Comparison of ENCODE assay signal across 9 cellular contexts in genomic region chr4:145829629-145830395, GRCh38.
DNase-seq lines count a peak whose midpoint lies in the region; ATAC-seq and TF ChIP-seq lines count a peak whose summit lies in the region.
"Had no signal": no experiment of that assay in that cellular context is flagged by ENCODE, and none has a peak within 500 bp of the region (broad histone marks: within the 10 kb centered on the region; RNA-seq: fewer than 3 reads in every experiment).

No MANE protein-coding gene starts in this region.

- TF ChIP-seq CTCF in BE2C (IDR thresholded peaks at IDR 0.05; ENCODE audit: low read depth, low read length) (no peak), SK-N-SH (IDR thresholded peaks at IDR 0.05) (no peak)

- no peak overlapping the region for H2AFZ ChIP-seq in SK-N-SH (ENCODE audit: low read depth)

- H3K9me3 ChIP-seq in BE2C (no peaks in the 10 kb centered on the region), SK-N-SH (no peaks in the 10 kb centered on the region)

- TF ChIP-seq EP300 in SK-N-SH (IDR thresholded peaks at IDR 0.05; ENCODE audit: borderline replicate concordance in 1 of 2, low read depth in 1 of 2, low read length in 1 of 2) = no peak

- POLR2A ChIA-PET in SK-N-SH (lab: Yijun Ruan, JAX) = no interaction called here

- no peak overlapping the region for H3K27ac ChIP-seq in SK-N-SH (ENCODE audit: low read depth in 2 of 2, low read length in 1 of 2)

- ATAC-seq in GM18861 (IDR thresholded peaks at IDR 0.05; ENCODE audit: unreplicated experiment) (peak; percentile 34), GM21737 (IDR thresholded peaks at IDR 0.05; ENCODE audit: unreplicated experiment) (peak; percentile 50), naive B cell (ENCODE audit: low read depth in 2 of 2) (no peak)

- DNase-seq in naive B cell (no peak), BE2C (no peak), NCI-H1694 (lab: John Stamatoyannopoulos, UW) (no peak), RPMI8226 (no peak), SK-N-SH (no peak)

- peaks cover 18 to 27% (median 23%) of the 10 kb centered on the region in 3 donors for H3K4me1 Mint-ChIP-seq in IgD-negative memory B cell
- H3K4me1 Mint-ChIP-seq in naive B cell = peaks cover 1 to 12% (median 5%) of the 10 kb centered on the region in 3 donors

- peaks cover 15% of the 10 kb centered on the region for H3K36me3 Mint-ChIP-seq in IgD-negative memory B cell
- peaks cover 12 to 21% of the 10 kb centered on the region in 2 donors for H3K36me3 Mint-ChIP-seq in naive B cell

- H3K9me2 ChIP-seq in SK-N-SH = no peaks in the 10 kb centered on the region

- H3K4me3 Mint-ChIP-seq in IgD-negative memory B cell (peak overlapping the region; percentile 20 to 84 (median 56)), naive B cell (peak overlapping the region in 4 of 8 donors; percentile 9 to 57 (median 39))

- TF ChIP-seq RAD21 in SK-N-SH (IDR thresholded peaks at IDR 0.05; ENCODE audit: low read length) = no peak

- no peaks in the 10 kb centered on the region for H4K20me1 ChIP-seq in SK-N-SH (ENCODE audit: insufficient read depth)

- H3K4me3 ChIP-seq in BE2C (ENCODE audit: low read depth, low read length) (no peak overlapping the region), SK-N-SH (ENCODE audit: low read depth in 2 of 2, low read length in 1 of 2) (no peak overlapping the region)
- H3K4me3 ChIP-seq: lung had no signal

- 83% methylated on average over 5 of the region's 5 CpGs for WGBS in SK-N-SH (ENCODE audit: low lambda C conversion rate)

- H3K4me1 ChIP-seq in BE2C = peaks cover 4% of the 10 kb centered on the region
- peaks cover 0 to 7% of the 10 kb centered on the region in 2 experiments; a peak in 2 of 4 replicates for H3K4me1 ChIP-seq in SK-N-SH (ENCODE audit: control insufficient read depth in 1 of 2, insufficient read depth in 2 of 2, low read depth in 1 of 2, low read length in 1 of 2)

- CTCF ChIA-PET in SK-N-SH (lab: Yijun Ruan, JAX) = interaction anchor here (0.7 kb wide), 1 partner anchor 15 kb away, joined by 3 read pairs; no protein-coding TSS in a partner anchor

- no peak overlapping the region for H3K9ac ChIP-seq in SK-N-SH

- H3K4me2 ChIP-seq in SK-N-SH = no peak overlapping the region

- no peaks in the 10 kb centered on the region for H3F3A ChIP-seq in SK-N-SH (replicated peaks; ENCODE audit: insufficient read depth)

- no peaks in the 10 kb centered on the region for H3K79me2 ChIP-seq in SK-N-SH (ENCODE audit: insufficient read depth)

- peak overlapping the region in 2 of 3 donors; percentile 53 to 69 for H3K27ac Mint-ChIP-seq in IgD-negative memory B cell
- peak overlapping the region in 4 of 6 donors; percentile 20 to 84 (median 53) for H3K27ac Mint-ChIP-seq in naive B cell

- peaks cover 3% of the 10 kb centered on the region; the same call in 1 of the 2 replicates for H3K36me3 ChIP-seq in BE2C
- H3K36me3 ChIP-seq in SK-N-SH (replicated peaks in 1 of 2; ENCODE audit: control insufficient read depth in 1 of 2, insufficient read depth in 2 of 2, low read length in 1 of 2) = peaks cover 11 to 32% of the 10 kb centered on the region in 2 experiments

- H3K27me3 ChIP-seq in BE2C (no peaks in the 10 kb centered on the region), SK-N-SH (ENCODE audit: insufficient read depth) (no peaks in the 10 kb centered on the region)

- H3K9me3 Mint-ChIP-seq in IgD-negative memory B cell = no peaks in the 10 kb centered on the region
- H3K9me3 Mint-ChIP-seq in naive B cell = peaks cover 0 to 2% (median 0%) of the 10 kb centered on the region in 7 donors

- H3K27me3 Mint-ChIP-seq in IgD-negative memory B cell (no peaks in the 10 kb centered on the region), naive B cell (no peaks in the 10 kb centered on the region)

TF ChIP-seq in SK-N-SH, 30 proteins besides CTCF, POLR2A, EP300 and RAD21:
- TF ChIP-seq SIN3A (IDR thresholded peaks at IDR 0.05; ENCODE audit: borderline replicate concordance, low read depth, low read length) = no peak
- TF ChIP-seq FOSL2 (IDR thresholded peaks at IDR 0.05; ENCODE audit: borderline replicate concordance, low read depth) = no peak
TF ChIP-seq in SK-N-SH: peak in this region for 0.

Comparison
In these comparisons a context has a peak if more than half of its experiments do, and no peak if none do; other contexts are left out.
1. ATAC-seq: peak in GM18861 (single experiment) and GM21737 (single experiment); none in naive B cell (0 of 2).